ENCODE assay signal across 8 cellular contexts in the genomic region with DNA sequence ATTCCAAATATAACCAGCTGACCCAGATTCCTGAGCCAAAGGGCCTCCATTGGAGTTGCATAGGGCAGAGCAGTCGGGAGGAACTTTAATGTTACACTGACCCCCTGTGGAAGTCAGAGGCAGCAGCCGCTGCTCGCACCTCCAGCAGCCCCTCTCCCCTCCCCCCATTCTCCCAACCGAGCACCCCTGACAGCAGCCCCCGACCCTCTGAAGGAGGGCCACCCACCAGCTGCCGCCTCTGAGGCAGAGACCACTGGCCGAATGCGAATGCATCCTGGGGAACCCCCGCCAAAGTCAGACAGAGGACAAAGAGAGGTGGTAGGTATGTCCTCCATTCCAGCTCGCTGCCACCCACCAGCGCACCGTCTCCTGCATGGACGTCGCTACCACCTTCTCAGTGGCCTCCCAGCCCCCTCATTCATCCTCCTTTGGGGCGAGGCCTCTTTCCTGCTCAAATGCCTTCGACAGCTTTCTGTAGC.
DNase-seq lines count a peak whose midpoint lies in the region; ATAC-seq, FAIRE-seq and TF ChIP-seq lines count a peak whose summit lies in the region.

No MANE protein-coding gene starts in this region.

- ATAC-seq in SK-N-SH treated with all-trans-retinoic acid at 6 μM for 48 hours = peak; percentile 88
- ATAC-seq in HG02678 (IDR thresholded peaks at IDR 0.05; ENCODE audit: unreplicated experiment) = no peak

- H3K27ac Mint-ChIP-seq in progenitor cell of endocrine pancreas = no peak overlapping the region

- H4K20me1 ChIP-seq in KMS-11 (ENCODE audit: insufficient read depth) = no peaks in the 10 kb centered on the region

- peaks cover 13% of the 10 kb centered on the region for H3K27me3 Mint-ChIP-seq in progenitor cell of endocrine pancreas

- no peaks in the 10 kb centered on the region for H3K36me3 ChIP-seq in KMS-11 (ENCODE audit: insufficient read depth)

- no peak overlapping the region for H3K4me3 ChIP-seq in KMS-11 (IDR thresholded peaks at IDR 0.05; ENCODE audit: insufficient read depth, low read depth, low read length)

- H3K4me1 ChIP-seq in KMS-11 (ENCODE audit: low read depth, poor library complexity, severe bottlenecking) = no peaks in the 10 kb centered on the region

- no peaks in the 10 kb centered on the region for H3K9me3 Mint-ChIP-seq in progenitor cell of endocrine pancreas (ENCODE audit: low read depth)

- H3K4me1 Mint-ChIP-seq in progenitor cell of endocrine pancreas (ENCODE audit: low read depth) = no peaks in the 10 kb centered on the region

- intact Hi-C loops in posterior vena cava (cut with DNase I) = no loop called here

- H3K4me3 Mint-ChIP-seq in progenitor cell of endocrine pancreas (ENCODE audit: low read depth) = no peak overlapping the region

- peak; percentile 68 for TF ChIP-seq CTCF in KMS-11 (conservative IDR thresholded peaks at IDR 0.05; ENCODE audit: low read depth, low read length)
- TF ChIP-seq CTCF in progenitor cell of endocrine pancreas (IDR thresholded peaks at IDR 0.05; ENCODE audit: unreplicated experiment) = peak; percentile 86

- H3K36me3 Mint-ChIP-seq in progenitor cell of endocrine pancreas (ENCODE audit: insufficient read depth) = no peaks in the 10 kb centered on the region

- no peaks in the 10 kb centered on the region for H3K27me3 ChIP-seq in KMS-11 (ENCODE audit: insufficient read depth, low read depth)

- no peak overlapping the region for H3K27ac ChIP-seq in KMS-11

- H2AFZ ChIP-seq in KMS-11 (ENCODE audit: low read depth) = no peak overlapping the region

- H3K9ac ChIP-seq in KMS-11 = no peak overlapping the region

- H3K79me2 ChIP-seq in KMS-11 (ENCODE audit: insufficient read depth, low read depth) = no peaks in the 10 kb centered on the region

- H3K4me2 ChIP-seq in KMS-11 = no peak overlapping the region

- DNase-seq in activated CD8-positive, alpha-beta memory T cell treated with anti-CD3 and anti-CD28 coated beads, Interleukin-2, amount 50 U/mL, for 48 hours = peak; percentile 54
- DNase-seq in activated CD8-positive, alpha-beta memory T cell treated with anti-CD3 and anti-CD28 coated beads for 24 hours = no peak
- DNase-seq in frontal cortex (ENCODE audit: low spot score in 2 of 2) = peak; percentile 17 to 71
- DNase-seq in progenitor cell of endocrine pancreas (ENCODE audit: low spot score, unreplicated experiment) = peak; percentile 42
- DNase-seq in posterior vena cava (ENCODE audit: low spot score) = no peak

- no peak for FAIRE-seq in frontal cortex (lab: Jason Lieb, UNC)

TF ChIP-seq in SK-N-SH treated with all-trans-retinoic acid at 6 μM for 48 hours, 23 proteins besides CTCF, POLR2A, EP300 and RAD21:
- TF ChIP-seq PATZ1 (CRISPR knock-in tag; IDR thresholded peaks at IDR 0.05; ENCODE audit: borderline replicate concordance) (no peak), SNAI2 (CRISPR knock-in tag; IDR thresholded peaks at IDR 0.05) (no peak), ZFP3 (CRISPR knock-in tag; IDR thresholded peaks at IDR 0.05) (no peak), ZNF70 (CRISPR knock-in tag; IDR thresholded peaks at IDR 0.05) (no peak), GLIS3 (CRISPR knock-in tag; IDR thresholded peaks at IDR 0.05) (no peak), CSDC2 (CRISPR knock-in tag; IDR thresholded peaks at IDR 0.05) (no peak), TCF4 (CRISPR knock-in tag; IDR thresholded peaks at IDR 0.05; ENCODE audit: borderline replicate concordance) (no peak), OSR1 (CRISPR knock-in tag; IDR thresholded peaks at IDR 0.05) (no peak), ZNF565 (CRISPR knock-in tag; conservative IDR thresholded peaks at IDR 0.05; ENCODE audit: low read depth) (no peak), ESRRG (CRISPR knock-in tag; IDR thresholded peaks at IDR 0.05) (no peak), ZNF8 (CRISPR knock-in tag; IDR thresholded peaks at IDR 0.05) (no peak), CSRNP3 (CRISPR knock-in tag; IDR thresholded peaks at IDR 0.05) (no peak)
TF ChIP-seq in SK-N-SH treated with all-trans-retinoic acid at 6 μM for 48 hours: peak in this region for 0.

Comparison
In these comparisons a context has a peak if more than half of its experiments do, and no peak if none do; other contexts are left out.
1. DNase-seq: peak in activated CD8-positive, alpha-beta memory T cell treated with anti-CD3 and anti-CD28 coated beads, Interleukin-2, amount 50 U/mL, for 48 hours (single experiment), frontal cortex (2 of 2) and progenitor cell of endocrine pancreas (single experiment); none in activated CD8-positive, alpha-beta memory T cell treated with anti-CD3 and anti-CD28 coated beads for 24 hours (single experiment) and posterior vena cava (single experiment).